In genomic region chr19:4369888-4370260, GRCh38 we compare ENCODE assay signal across 8 cellular contexts. TPM values are rescaled to one million over a fixed set of nuclear protein-coding genes. Genes with fewer than 3 reads are reported as not detected.
DNase-seq lines count a peak whose midpoint lies in the region; ATAC-seq and TF ChIP-seq lines count a peak whose summit lies in the region.

No MANE protein-coding gene starts in this region.

- no peak for TF ChIP-seq POLR2A in erythroblast (IDR thresholded peaks at IDR 0.05; ENCODE audit: low read length)

- no peaks in the 10 kb centered on the region for H3K9me3 Mint-ChIP-seq in CD8-positive, alpha-beta T cell
- H3K9me3 Mint-ChIP-seq in stimulated activated naive CD8-positive, alpha-beta T cell treated with anti-CD3 and anti-CD28 coated beads, Interleukin-15, amount 100 ng/mL, for 72 hours: no peaks in the 10 kb centered on the region

- POLR2A ChIA-PET in CD8-positive, alpha-beta T cell (lab: Charles Lee): interaction anchor here (0.7 to 2.1 kb wide), 6 partner anchors 8 to 102 kb away, joined by 3 to 11 read pairs (median 5); partner anchors contain the start of genes CHAF1A, HDGFL2 and SH3GL1

- no peaks in the 10 kb centered on the region for H3F3A ChIP-seq in neural cell (ENCODE audit: insufficient read depth, low read length, poor library complexity, severe bottlenecking)

- peak; percentile 57 for TF ChIP-seq CTCF in CD8-positive, alpha-beta T cell (IDR thresholded peaks at IDR 0.05)
- peak; percentile 36 for TF ChIP-seq CTCF in neural cell (IDR thresholded peaks at IDR 0.05; ENCODE audit: poor library complexity, severe bottlenecking)

- H4K20me1 ChIP-seq in neural cell (ENCODE audit: insufficient read depth): no peaks in the 10 kb centered on the region

- H3K9ac ChIP-seq in neural cell (ENCODE audit: low read length): no peak overlapping the region

- peaks cover 32% of the 10 kb centered on the region for H3K4me1 Mint-ChIP-seq in CD8-positive, alpha-beta T cell (ENCODE audit: low read depth)
- peaks cover 73% of the 10 kb centered on the region for H3K4me1 Mint-ChIP-seq in stimulated activated naive CD8-positive, alpha-beta T cell treated with anti-CD3 and anti-CD28 coated beads, Interleukin-15, amount 100 ng/mL, for 72 hours

- H3K79me2 ChIP-seq in neural cell (replicated peaks; ENCODE audit: insufficient read depth, low read length): no peaks in the 10 kb centered on the region

- no peaks in the 10 kb centered on the region for H3K9me3 ChIP-seq in CD8-positive, alpha-beta T cell (ENCODE audit: low read length)
- H3K9me3 ChIP-seq in neural cell (ENCODE audit: low read length): no peaks in the 10 kb centered on the region

- no peaks in the 10 kb centered on the region for H3K9me2 ChIP-seq in neural cell (ENCODE audit: insufficient read depth, low read length)

- H3K4me1 ChIP-seq in CD8-positive, alpha-beta T cell (ENCODE audit: insufficient read depth, low read length): peaks cover 35% of the 10 kb centered on the region

- H3K4me2 ChIP-seq in neural cell (ENCODE audit: low read length): no peak overlapping the region

- peaks cover 5% of the 10 kb centered on the region for H3K36me3 ChIP-seq in CD8-positive, alpha-beta T cell (ENCODE audit: insufficient read depth, low read length)
- H3K36me3 ChIP-seq in neural cell (ENCODE audit: insufficient read depth, low read length): no peaks in the 10 kb centered on the region

- TF ChIP-seq RAD21 in neural cell (conservative IDR thresholded peaks at IDR 0.05): no peak

- intact Hi-C loops in CD8-positive, alpha-beta T cell (cut with DNase I, micrococcal nuclease): loop anchor here (1.0 kb wide), 4 partner anchors 27 to 123 kb away; partner anchors contain the start of genes MPND (in 2 of the 2), SH3GL1 (in 2 of the 2), UBXN6 (in 1 of the 2) and YJU2 (in 1 of the 2)

- CTCF ChIA-PET in CD8-positive, alpha-beta T cell (lab: Charles Lee): interaction anchor here (0.6 to 1.9 kb wide), 13 partner anchors 10 to 151 kb away, joined by 3 to 7 read pairs (median 5); partner anchors contain the start of genes CHAF1A and SH3GL1

- H3K4me3 Mint-ChIP-seq in CD8-positive, alpha-beta T cell: peak overlapping the region; percentile 91
- H3K4me3 Mint-ChIP-seq in stimulated activated naive CD8-positive, alpha-beta T cell treated with anti-CD3 and anti-CD28 coated beads, Interleukin-15, amount 100 ng/mL, for 72 hours: peak overlapping the region; percentile 74 to 78

- no peaks in the 10 kb centered on the region for H3K27me3 ChIP-seq in CD8-positive, alpha-beta T cell (ENCODE audit: insufficient read depth, low read length)
- H3K27me3 ChIP-seq in neural cell (ENCODE audit: insufficient read depth, low read depth, low read length): no peaks in the 10 kb centered on the region

- H3K27ac ChIP-seq in CD8-positive, alpha-beta T cell (ENCODE audit: low read depth, low read length): peak overlapping the region; percentile 67
- H3K27ac ChIP-seq in neural cell (ENCODE audit: low read length): no peak overlapping the region

- H2AFZ ChIP-seq in neural cell (ENCODE audit: low read depth, low read length): no peak overlapping the region

- H3K36me3 Mint-ChIP-seq in CD8-positive, alpha-beta T cell: peaks cover 15% of the 10 kb centered on the region

- H3K27me3 Mint-ChIP-seq in CD8-positive, alpha-beta T cell (ENCODE audit: low read depth): no peaks in the 10 kb centered on the region
- H3K27me3 Mint-ChIP-seq in stimulated activated naive CD8-positive, alpha-beta T cell treated with anti-CD3 and anti-CD28 coated beads, Interleukin-15, amount 100 ng/mL, for 72 hours: no peaks in the 10 kb centered on the region

- TF ChIP-seq EP300 in neural cell (conservative IDR thresholded peaks at IDR 0.05; ENCODE audit: poor library complexity, severe bottlenecking): no peak

- peak overlapping the region; percentile 96 for H3K27ac Mint-ChIP-seq in CD8-positive, alpha-beta T cell
- peak overlapping the region; percentile 60 to 93 for H3K27ac Mint-ChIP-seq in stimulated activated naive CD8-positive, alpha-beta T cell treated with anti-CD3 and anti-CD28 coated beads, Interleukin-15, amount 100 ng/mL, for 72 hours

- ATAC-seq in CD8-positive, alpha-beta T cell: peak; percentile 70
- ATAC-seq in GM21526 (IDR thresholded peaks at IDR 0.05; ENCODE audit: low FRiP score, unreplicated experiment): peak; percentile 24
- ATAC-seq in stimulated activated naive CD8-positive, alpha-beta T cell treated with anti-CD3 and anti-CD28 coated beads, Interleukin-15, amount 100 ng/mL, for 72 hours: peak; percentile 83

- H3K4me3 ChIP-seq in CD8-positive, alpha-beta T cell (ENCODE audit: low read depth, low read length): peak overlapping the region; percentile 65
- H3K4me3 ChIP-seq in neural cell (ENCODE audit: low read length): no peak overlapping the region

- DNase-seq in CD8-positive, alpha-beta T cell: peak; percentile 56 to 82 (median 73)
- peak; percentile 70 for DNase-seq in NCI-H2171 (lab: John Stamatoyannopoulos, UW)
- DNase-seq in activated T-cell treated with anti-CD3 and anti-CD28 coated beads for 1 hour (ENCODE audit: low read depth): peak; percentile 61
- peak; percentile 79 to 86 for DNase-seq in erythroblast (lab: John Stamatoyannopoulos, UW)
- peak; percentile 74 to 82 for DNase-seq in stimulated activated naive CD8-positive, alpha-beta T cell treated with anti-CD3 and anti-CD28 coated beads, Interleukin-15, amount 100 ng/mL, for 72 hours
- DNase-seq in NCI-H146 treated with DMSO at 0.1 percent for 48 hours (lab: John Stamatoyannopoulos, UW; ENCODE audit: unreplicated experiment): no peak

TF ChIP-seq in neural cell, 6 proteins besides CTCF, POLR2A, EP300 and RAD21:
- TF ChIP-seq SMC3 (conservative IDR thresholded peaks at IDR 0.05; ENCODE audit: poor library complexity): peak; percentile 43
- no peak for TF ChIP-seq EZH2 (IDR thresholded peaks at IDR 0.05; ENCODE audit: borderline replicate concordance, insufficient read depth, low read length, poor library complexity, severe bottlenecking)

RNA-seq across cellular contexts. Expression of gene MPND, which starts 26.5 kb away (rescaled TPM):
- total RNA-seq in CD8-positive, alpha-beta T cell: 10 to 100 TPM in 1 of 2 experiments, 1 to 10 TPM in 1; 7.3 to 10.4 TPM
- 34.8 and 37.0 TPM in 2 replicates for polyA plus RNA-seq in neural cell
- 27.0 and 34.8 TPM in 2 replicates for polyA minus RNA-seq in neural cell

RNA-seq across cellular contexts. Expression of gene SH3GL1, which starts 30.5 kb away (rescaled TPM):
- 10 to 100 TPM; 35.0 to 38.1 TPM for total RNA-seq in CD8-positive, alpha-beta T cell
- 25.2 and 28.6 TPM in 2 replicates for polyA plus RNA-seq in neural cell
- 30.8 and 33.1 TPM in 2 replicates for polyA minus RNA-seq in neural cell

RNA-seq across cellular contexts. Expression of gene STAP2, which starts 31.2 kb away (rescaled TPM):
- under 1 TPM; 0.65 to 0.97 TPM for total RNA-seq in CD8-positive, alpha-beta T cell
- polyA plus RNA-seq in neural cell: 0.16 and 0.62 TPM in 2 replicates
- polyA minus RNA-seq in neural cell: 0.49 TPM in 1 of 2 replicates, not detected in the other

RNA-seq across cellular contexts. Expression of gene CHAF1A, which starts 32.6 kb away (rescaled TPM):
- 10 to 100 TPM; 26.3 to 28.1 TPM for total RNA-seq in CD8-positive, alpha-beta T cell
- polyA plus RNA-seq in neural cell: 3.1 and 9.4 TPM in 2 replicates
- polyA minus RNA-seq in neural cell: 7.5 and 11.4 TPM in 2 replicates

Comparison
In these comparisons a context has a peak if more than half of its experiments do, and no peak if none do; other contexts are left out.
1. ATAC-seq: peak in every context shown above with its lines; median percentile 83 in stimulated activated naive CD8-positive, alpha-beta T cell treated with anti-CD3 and anti-CD28 coated beads, Interleukin-15, amount 100 ng/mL, for 72 hours; 70 in CD8-positive, alpha-beta T cell; 24 in GM21526.